In genomic region chr1:164561461-164561860, GRCh38 we compare ENCODE assay signal across 9 cellular contexts. TPM values are rescaled to one million over a fixed set of nuclear protein-coding genes. Genes with fewer than 3 reads are reported as not detected.
DNase-seq lines count a peak whose midpoint lies in the region; ATAC-seq and TF ChIP-seq lines count a peak whose summit lies in the region.
"Had no signal": no experiment of that assay in that cellular context is flagged by ENCODE, and none has a peak within 500 bp of the region (broad histone marks: within the 10 kb centered on the region; RNA-seq: fewer than 3 reads in every experiment).

No MANE protein-coding gene starts in this region.

- 6 to 11% (median 8%) methylated on average over 1 of the region's 1 CpG for WGBS in adrenal gland, 4 donors
- WGBS in smooth muscle cell (ENCODE audit: low lambda C conversion rate): 0% methylated on average over 1 of the region's 1 CpG

- no peak overlapping the region for H3K27ac Mint-ChIP-seq in stimulated activated memory B cell treated with anti-CD40 and anti-IgM and Interleukin-4, amounts not matched to agents 10 μg/mL and 1 μg/mL and 100 μg/mL, for 72 hours

- H3K27me3 ChIP-seq in HUES6 (ENCODE audit: control insufficient read depth, insufficient read depth, low read length) (no peaks in the 10 kb centered on the region), adrenal gland (no peaks in the 10 kb centered on the region), iPS-15b (ENCODE audit: control insufficient read depth, insufficient read depth, low read length) (no peaks in the 10 kb centered on the region), smooth muscle cell (ENCODE audit: low read depth) (no peaks in the 10 kb centered on the region)

- DNase-seq in adrenal gland (peak in 1 of 7 donors; percentile 16), smooth muscle cell (lab: John Stamatoyannopoulos, UW; ENCODE audit: unreplicated experiment) (no peak), NCI-H2196 (lab: John Stamatoyannopoulos, UW; ENCODE audit: unreplicated experiment) (no peak), AG08396 (ENCODE audit: low spot score) (no peak)

- peak overlapping the region; percentile 73 for H2AFZ ChIP-seq in smooth muscle cell (ENCODE audit: low read depth)

- peaks cover 64% of the 10 kb centered on the region for H3K79me2 ChIP-seq in smooth muscle cell (ENCODE audit: low read depth)

- no peak for ATAC-seq in HG02571 (IDR thresholded peaks at IDR 0.05; ENCODE audit: unreplicated experiment)
- no peak for ATAC-seq in stimulated activated memory B cell treated with anti-CD40 and anti-IgM and Interleukin-4, amounts not matched to agents 10 μg/mL and 1 μg/mL and 100 μg/mL, for 72 hours

- no peaks in the 10 kb centered on the region for H3K36me3 Mint-ChIP-seq in stimulated activated memory B cell treated with anti-CD40 and anti-IgM and Interleukin-4, amounts not matched to agents 10 μg/mL and 1 μg/mL and 100 μg/mL, for 72 hours

- no peak for TF ChIP-seq CTCF in adrenal gland (IDR thresholded peaks at IDR 0.05)
- no peak for TF ChIP-seq CTCF in smooth muscle cell (IDR thresholded peaks at IDR 0.05; ENCODE audit: borderline replicate concordance, insufficient read depth, poor library complexity, severe bottlenecking)

- peaks cover 11% of the 10 kb centered on the region for H3K4me1 Mint-ChIP-seq in stimulated activated memory B cell treated with anti-CD40 and anti-IgM and Interleukin-4, amounts not matched to agents 10 μg/mL and 1 μg/mL and 100 μg/mL, for 72 hours

- H3K9me3 Mint-ChIP-seq in stimulated activated memory B cell treated with anti-CD40 and anti-IgM and Interleukin-4, amounts not matched to agents 10 μg/mL and 1 μg/mL and 100 μg/mL, for 72 hours: peaks cover 2% of the 10 kb centered on the region

- intact Hi-C loops in adrenal gland (cut with DNase I): no loop called here

- H4K20me1 ChIP-seq in smooth muscle cell (ENCODE audit: low read depth): no peaks in the 10 kb centered on the region

- peaks cover 26% of the 10 kb centered on the region for H3K27me3 Mint-ChIP-seq in stimulated activated memory B cell treated with anti-CD40 and anti-IgM and Interleukin-4, amounts not matched to agents 10 μg/mL and 1 μg/mL and 100 μg/mL, for 72 hours

- H3K9me3 ChIP-seq in HUES6 (ENCODE audit: control insufficient read depth, insufficient read depth, low read depth, low read length): no peaks in the 10 kb centered on the region
- H3K9me3 ChIP-seq in adrenal gland (replicated peaks in 1 of 3): no peaks in the 10 kb centered on the region
- H3K9me3 ChIP-seq in iPS-15b (ENCODE audit: control insufficient read depth, insufficient read depth, low read length): no peaks in the 10 kb centered on the region
- no peaks in the 10 kb centered on the region for H3K9me3 ChIP-seq in smooth muscle cell (replicated peaks; ENCODE audit: low read depth)
- H3K9me3 ChIP-seq: neutrophil had no signal

- peak overlapping the region; percentile 94 for H3K4me2 ChIP-seq in smooth muscle cell

- no peak for TF ChIP-seq POLR2A in adrenal gland (IDR thresholded peaks at IDR 0.05)

- H3K9ac ChIP-seq in HUES6 (ENCODE audit: low read length) (no peak overlapping the region), iPS-15b (ENCODE audit: low read depth, low read length) (peak overlapping the region; percentile 26), smooth muscle cell (ENCODE audit: low read depth) (peak overlapping the region; percentile 78)

- peaks cover 15% of the 10 kb centered on the region for H3F3A ChIP-seq in smooth muscle cell (ENCODE audit: low read depth)

- H3K4me3 ChIP-seq in HUES6 (ENCODE audit: low read depth, low read length) (peak overlapping the region; percentile 95), adrenal gland (peak overlapping the region in 3 of 4 donors; percentile 46 to 75 (median 57)), iPS-15b (ENCODE audit: low read depth, low read length) (peak overlapping the region; percentile 72), smooth muscle cell (peak overlapping the region; percentile 71)

- peaks cover 55% of the 10 kb centered on the region for H3K4me1 ChIP-seq in HUES6 (ENCODE audit: control insufficient read depth, insufficient read depth, low read length)
- H3K4me1 ChIP-seq in adrenal gland (replicated peaks in 1 of 2): peaks cover 21 to 45% of the 10 kb centered on the region in 2 donors
- peaks cover 24% of the 10 kb centered on the region for H3K4me1 ChIP-seq in iPS-15b (ENCODE audit: control insufficient read depth, insufficient read depth, low read length)
- H3K4me1 ChIP-seq in smooth muscle cell (ENCODE audit: low read depth): peaks cover 45% of the 10 kb centered on the region

- H3K27ac ChIP-seq in HUES6 (ENCODE audit: low read depth, low read length): peak overlapping the region; percentile 51; the same call in 1 of the 2 replicates
- peak overlapping the region in 4 of 5 donors; percentile 28 to 87 (median 83) for H3K27ac ChIP-seq in adrenal gland
- peak overlapping the region; percentile 66 for H3K27ac ChIP-seq in smooth muscle cell (ENCODE audit: low read depth)
- H3K27ac ChIP-seq: neutrophil had no signal

- no peak overlapping the region for H3K4me3 Mint-ChIP-seq in stimulated activated memory B cell treated with anti-CD40 and anti-IgM and Interleukin-4, amounts not matched to agents 10 μg/mL and 1 μg/mL and 100 μg/mL, for 72 hours

- H3K36me3 ChIP-seq in HUES6 (ENCODE audit: control insufficient read depth, insufficient read depth, low read length) (peaks cover 3% of the 10 kb centered on the region; the same call in 1 of the 2 replicates), adrenal gland (replicated peaks in 1 of 2) (no peaks in the 10 kb centered on the region), iPS-15b (ENCODE audit: control insufficient read depth, insufficient read depth, low read length) (no peaks in the 10 kb centered on the region), smooth muscle cell (ENCODE audit: low read depth) (no peaks in the 10 kb centered on the region)
- H3K36me3 ChIP-seq: neutrophil had no signal

RNA-seq across cellular contexts. Expression of gene PBX1, which starts 2.5 kb away (rescaled TPM):
- total RNA-seq in adrenal gland (100 to 1,000 TPM in 4 of 8 donors, 10 to 100 TPM in 4; 53.3 to 294 (median 111) TPM), smooth muscle cell (53.4 and 70.8 TPM in 2 replicates)
- polyA plus RNA-seq in adrenal gland (100 to 1,000 TPM in 1 of 3 donors, 10 to 100 TPM in 2; 13.0 to 153 (median 17.3) TPM), smooth muscle cell (8.1 and 16.1 TPM in 2 replicates)
